In the genomic region with DNA sequence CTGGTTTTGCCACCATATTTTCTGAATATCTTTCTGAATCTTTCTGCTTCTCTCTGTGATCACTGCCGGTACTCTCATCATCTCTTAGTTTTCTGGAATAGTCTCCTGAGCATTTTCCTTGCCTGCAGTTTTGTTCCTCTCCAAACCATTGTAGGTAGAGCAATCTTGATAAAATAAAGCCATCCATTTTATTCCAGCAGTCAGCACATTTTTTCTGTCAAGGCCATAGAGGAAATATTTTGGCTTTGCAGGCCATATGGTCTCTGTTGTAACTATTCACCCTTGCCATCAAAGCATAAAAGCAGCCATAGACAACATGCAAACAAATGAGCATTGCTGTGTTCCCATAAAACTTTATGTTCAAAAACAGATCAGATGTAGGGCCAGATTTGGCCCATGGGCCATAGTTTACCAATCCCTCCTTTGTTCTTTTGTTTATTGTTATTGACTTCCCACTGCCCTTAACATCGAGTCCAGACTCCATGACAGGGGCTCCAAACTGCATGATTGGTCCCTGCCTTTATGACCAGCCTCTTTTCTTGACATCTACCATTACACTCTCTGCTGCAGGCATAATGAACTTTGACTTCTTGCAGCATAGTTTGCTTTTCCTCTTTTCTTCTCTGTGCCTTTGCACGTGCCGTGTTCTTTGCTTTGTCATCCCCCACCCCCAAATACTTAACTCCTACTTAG, we compare ENCODE assay signal across 1 cellular context.
TF ChIP-seq lines count a peak whose summit lies in the region.

No MANE protein-coding gene starts in this region.

TF ChIP-seq in HepG2, 621 proteins besides CTCF, POLR2A, EP300 and RAD21 (continued from another document and continues in another):
- TF ChIP-seq MAFK (conservative IDR thresholded peaks at IDR 0.05 in 1 of 2, IDR thresholded peaks at IDR 0.05 in 1 of 2; ENCODE audit: low read length in 2 of 2) (peak; percentile 81 to 86), RORA (CRISPR knock-in tag; IDR thresholded peaks at IDR 0.05) (no peak), FOXK1 (CRISPR knock-in tag; IDR thresholded peaks at IDR 0.05; ENCODE audit: borderline replicate concordance, low read depth) (no peak), TP53 (CRISPR knock-in tag; conservative IDR thresholded peaks at IDR 0.05) (no peak), CREB1 (IDR thresholded peaks at IDR 0.05) (no peak), CREB1 (CRISPR knock-in tag; IDR thresholded peaks at IDR 0.05) (no peak), ARNT (IDR thresholded peaks at IDR 0.05) (no peak), ZMYM4 (CRISPR knock-in tag; IDR thresholded peaks at IDR 0.05) (peak; percentile 93), GTF2F1 (IDR thresholded peaks at IDR 0.05; ENCODE audit: low read length) (no peak), NFE2L2 (IDR thresholded peaks at IDR 0.05; ENCODE audit: low read length) (no peak), ZNF761 (CRISPR knock-in tag; conservative IDR thresholded peaks at IDR 0.05) (no peak), ZBTB46 (CRISPR knock-in tag; IDR thresholded peaks at IDR 0.05; ENCODE audit: borderline replicate concordance) (no peak), ZFP90 (CRISPR knock-in tag; IDR thresholded peaks at IDR 0.05; ENCODE audit: borderline replicate concordance) (no peak), ZNF460 (CRISPR knock-in tag; IDR thresholded peaks at IDR 0.05; ENCODE audit: borderline replicate concordance) (no peak), KDM1A (CRISPR knock-in tag; IDR thresholded peaks at IDR 0.05) (no peak), TGIF2 (CRISPR knock-in tag; IDR thresholded peaks at IDR 0.05) (no peak), ZNF484 (CRISPR knock-in tag; IDR thresholded peaks at IDR 0.05; ENCODE audit: borderline replicate concordance, low read depth) (no peak), PHF20 (CRISPR knock-in tag; IDR thresholded peaks at IDR 0.05) (no peak), FOXP1 (IDR thresholded peaks at IDR 0.05) (peak; percentile 44; the same call in 1 of the 2 replicates), FOXP1 (CRISPR knock-in tag; IDR thresholded peaks at IDR 0.05) (peak; percentile 19; the same call in 1 of the 2 replicates), JARID2 (CRISPR knock-in tag; IDR thresholded peaks at IDR 0.05; ENCODE audit: insufficient replicate concordance) (no peak), SYNCRIP (IDR thresholded peaks at IDR 0.05; ENCODE audit: insufficient read depth, low read depth, low read length) (no peak), GABPA (IDR thresholded peaks at IDR 0.05; ENCODE audit: low read depth, low read length) (no peak), GABPA (CRISPR knock-in tag; IDR thresholded peaks at IDR 0.05; ENCODE audit: low read depth) (no peak), RELA (CRISPR knock-in tag; IDR thresholded peaks at IDR 0.05) (no peak), RERE (CRISPR knock-in tag; IDR thresholded peaks at IDR 0.05; ENCODE audit: low read depth) (no peak), SP4 (CRISPR knock-in tag; IDR thresholded peaks at IDR 0.05) (no peak), ZSCAN20 (CRISPR knock-in tag; IDR thresholded peaks at IDR 0.05; ENCODE audit: borderline replicate concordance) (no peak), ZNF616 (CRISPR knock-in tag; IDR thresholded peaks at IDR 0.05; ENCODE audit: low read depth) (no peak), CENPBD1 (CRISPR knock-in tag; IDR thresholded peaks at IDR 0.05; ENCODE audit: borderline replicate concordance, low read depth) (no peak), ZBTB20 (CRISPR knock-in tag; IDR thresholded peaks at IDR 0.05; ENCODE audit: borderline replicate concordance, low read depth) (no peak)
- TF ChIP-seq, protein P1, sequence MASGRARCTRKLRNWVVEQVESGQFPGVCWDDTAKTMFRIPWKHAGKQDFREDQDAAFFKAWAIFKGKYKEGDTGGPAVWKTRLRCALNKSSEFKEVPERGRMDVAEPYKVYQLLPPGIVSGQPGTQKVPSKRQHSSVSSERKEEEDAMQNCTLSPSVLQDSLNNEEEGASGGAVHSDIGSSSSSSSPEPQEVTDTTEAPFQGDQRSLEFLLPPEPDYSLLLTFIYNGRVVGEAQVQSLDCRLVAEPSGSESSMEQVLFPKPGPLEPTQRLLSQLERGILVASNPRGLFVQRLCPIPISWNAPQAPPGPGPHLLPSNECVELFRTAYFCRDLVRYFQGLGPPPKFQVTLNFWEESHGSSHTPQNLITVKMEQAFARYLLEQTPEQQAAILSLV (CRISPR knock-in tag; IDR thresholded peaks at IDR 0.05; ENCODE audit: borderline replicate concordance): no peak
- TF ChIP-seq, protein P2, sequence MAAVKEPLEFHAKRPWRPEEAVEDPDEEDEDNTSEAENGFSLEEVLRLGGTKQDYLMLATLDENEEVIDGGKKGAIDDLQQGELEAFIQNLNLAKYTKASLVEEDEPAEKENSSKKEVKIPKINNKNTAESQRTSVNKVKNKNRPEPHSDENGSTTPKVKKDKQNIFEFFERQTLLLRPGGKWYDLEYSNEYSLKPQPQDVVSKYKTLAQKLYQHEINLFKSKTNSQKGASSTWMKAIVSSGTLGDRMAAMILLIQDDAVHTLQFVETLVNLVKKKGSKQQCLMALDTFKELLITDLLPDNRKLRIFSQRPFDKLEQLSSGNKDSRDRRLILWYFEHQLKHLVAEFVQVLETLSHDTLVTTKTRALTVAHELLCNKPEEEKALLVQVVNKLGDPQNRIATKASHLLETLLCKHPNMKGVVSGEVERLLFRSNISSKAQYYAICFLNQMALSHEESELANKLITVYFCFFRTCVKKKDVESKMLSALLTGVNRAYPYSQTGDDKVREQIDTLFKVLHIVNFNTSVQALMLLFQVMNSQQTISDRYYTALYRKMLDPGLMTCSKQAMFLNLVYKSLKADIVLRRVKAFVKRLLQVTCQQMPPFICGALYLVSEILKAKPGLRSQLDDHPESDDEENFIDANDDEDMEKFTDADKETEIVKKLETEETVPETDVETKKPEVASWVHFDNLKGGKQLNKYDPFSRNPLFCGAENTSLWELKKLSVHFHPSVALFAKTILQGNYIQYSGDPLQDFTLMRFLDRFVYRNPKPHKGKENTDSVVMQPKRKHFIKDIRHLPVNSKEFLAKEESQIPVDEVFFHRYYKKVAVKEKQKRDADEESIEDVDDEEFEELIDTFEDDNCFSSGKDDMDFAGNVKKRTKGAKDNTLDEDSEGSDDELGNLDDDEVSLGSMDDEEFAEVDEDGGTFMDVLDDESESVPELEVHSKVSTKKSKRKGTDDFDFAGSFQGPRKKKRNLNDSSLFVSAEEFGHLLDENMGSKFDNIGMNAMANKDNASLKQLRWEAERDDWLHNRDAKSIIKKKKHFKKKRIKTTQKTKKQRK (IDR thresholded peaks at IDR 0.05; ENCODE audit: low read length): no peak
- TF ChIP-seq, protein P3, sequence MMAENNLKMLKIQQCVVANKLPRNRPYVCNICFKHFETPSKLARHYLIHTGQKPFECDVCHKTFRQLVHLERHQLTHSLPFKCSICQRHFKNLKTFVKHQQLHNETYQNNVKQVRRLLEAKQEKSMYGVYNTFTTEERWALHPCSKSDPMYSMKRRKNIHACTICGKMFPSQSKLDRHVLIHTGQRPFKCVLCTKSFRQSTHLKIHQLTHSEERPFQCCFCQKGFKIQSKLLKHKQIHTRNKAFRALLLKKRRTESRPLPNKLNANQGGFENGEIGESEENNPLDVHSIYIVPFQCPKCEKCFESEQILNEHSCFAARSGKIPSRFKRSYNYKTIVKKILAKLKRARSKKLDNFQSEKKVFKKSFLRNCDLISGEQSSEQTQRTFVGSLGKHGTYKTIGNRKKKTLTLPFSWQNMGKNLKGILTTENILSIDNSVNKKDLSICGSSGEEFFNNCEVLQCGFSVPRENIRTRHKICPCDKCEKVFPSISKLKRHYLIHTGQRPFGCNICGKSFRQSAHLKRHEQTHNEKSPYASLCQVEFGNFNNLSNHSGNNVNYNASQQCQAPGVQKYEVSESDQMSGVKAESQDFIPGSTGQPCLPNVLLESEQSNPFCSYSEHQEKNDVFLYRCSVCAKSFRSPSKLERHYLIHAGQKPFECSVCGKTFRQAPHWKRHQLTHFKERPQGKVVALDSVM (CRISPR knock-in tag; IDR thresholded peaks at IDR 0.05): no peak
- TF ChIP-seq, protein P4, sequence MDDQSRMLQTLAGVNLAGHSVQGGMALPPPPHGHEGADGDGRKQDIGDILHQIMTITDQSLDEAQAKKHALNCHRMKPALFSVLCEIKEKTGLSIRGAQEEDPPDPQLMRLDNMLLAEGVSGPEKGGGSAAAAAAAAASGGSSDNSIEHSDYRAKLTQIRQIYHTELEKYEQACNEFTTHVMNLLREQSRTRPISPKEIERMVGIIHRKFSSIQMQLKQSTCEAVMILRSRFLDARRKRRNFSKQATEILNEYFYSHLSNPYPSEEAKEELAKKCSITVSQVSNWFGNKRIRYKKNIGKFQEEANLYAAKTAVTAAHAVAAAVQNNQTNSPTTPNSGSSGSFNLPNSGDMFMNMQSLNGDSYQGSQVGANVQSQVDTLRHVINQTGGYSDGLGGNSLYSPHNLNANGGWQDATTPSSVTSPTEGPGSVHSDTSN (CRISPR knock-in tag; IDR thresholded peaks at IDR 0.05; ENCODE audit: borderline replicate concordance): no peak
- TF ChIP-seq, protein P5, sequence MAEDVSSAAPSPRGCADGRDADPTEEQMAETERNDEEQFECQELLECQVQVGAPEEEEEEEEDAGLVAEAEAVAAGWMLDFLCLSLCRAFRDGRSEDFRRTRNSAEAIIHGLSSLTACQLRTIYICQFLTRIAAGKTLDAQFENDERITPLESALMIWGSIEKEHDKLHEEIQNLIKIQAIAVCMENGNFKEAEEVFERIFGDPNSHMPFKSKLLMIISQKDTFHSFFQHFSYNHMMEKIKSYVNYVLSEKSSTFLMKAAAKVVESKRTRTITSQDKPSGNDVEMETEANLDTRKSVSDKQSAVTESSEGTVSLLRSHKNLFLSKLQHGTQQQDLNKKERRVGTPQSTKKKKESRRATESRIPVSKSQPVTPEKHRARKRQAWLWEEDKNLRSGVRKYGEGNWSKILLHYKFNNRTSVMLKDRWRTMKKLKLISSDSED (CRISPR knock-in tag; IDR thresholded peaks at IDR 0.05): no peak
- TF ChIP-seq, protein P6, sequence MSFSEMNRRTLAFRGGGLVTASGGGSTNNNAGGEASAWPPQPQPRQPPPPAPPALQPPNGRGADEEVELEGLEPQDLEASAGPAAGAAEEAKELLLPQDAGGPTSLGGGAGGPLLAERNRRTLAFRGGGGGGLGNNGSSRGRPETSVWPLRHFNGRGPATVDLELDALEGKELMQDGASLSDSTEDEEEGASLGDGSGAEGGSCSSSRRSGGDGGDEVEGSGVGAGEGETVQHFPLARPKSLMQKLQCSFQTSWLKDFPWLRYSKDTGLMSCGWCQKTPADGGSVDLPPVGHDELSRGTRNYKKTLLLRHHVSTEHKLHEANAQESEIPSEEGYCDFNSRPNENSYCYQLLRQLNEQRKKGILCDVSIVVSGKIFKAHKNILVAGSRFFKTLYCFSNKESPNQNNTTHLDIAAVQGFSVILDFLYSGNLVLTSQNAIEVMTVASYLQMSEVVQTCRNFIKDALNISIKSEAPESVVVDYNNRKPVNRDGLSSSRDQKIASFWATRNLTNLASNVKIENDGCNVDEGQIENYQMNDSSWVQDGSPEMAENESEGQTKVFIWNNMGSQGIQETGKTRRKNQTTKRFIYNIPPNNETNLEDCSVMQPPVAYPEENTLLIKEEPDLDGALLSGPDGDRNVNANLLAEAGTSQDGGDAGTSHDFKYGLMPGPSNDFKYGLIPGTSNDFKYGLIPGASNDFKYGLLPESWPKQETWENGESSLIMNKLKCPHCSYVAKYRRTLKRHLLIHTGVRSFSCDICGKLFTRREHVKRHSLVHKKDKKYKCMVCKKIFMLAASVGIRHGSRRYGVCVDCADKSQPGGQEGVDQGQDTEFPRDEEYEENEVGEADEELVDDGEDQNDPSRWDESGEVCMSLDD (CRISPR knock-in tag; IDR thresholded peaks at IDR 0.05; ENCODE audit: borderline replicate concordance): no peak
